In the genomic region with DNA sequence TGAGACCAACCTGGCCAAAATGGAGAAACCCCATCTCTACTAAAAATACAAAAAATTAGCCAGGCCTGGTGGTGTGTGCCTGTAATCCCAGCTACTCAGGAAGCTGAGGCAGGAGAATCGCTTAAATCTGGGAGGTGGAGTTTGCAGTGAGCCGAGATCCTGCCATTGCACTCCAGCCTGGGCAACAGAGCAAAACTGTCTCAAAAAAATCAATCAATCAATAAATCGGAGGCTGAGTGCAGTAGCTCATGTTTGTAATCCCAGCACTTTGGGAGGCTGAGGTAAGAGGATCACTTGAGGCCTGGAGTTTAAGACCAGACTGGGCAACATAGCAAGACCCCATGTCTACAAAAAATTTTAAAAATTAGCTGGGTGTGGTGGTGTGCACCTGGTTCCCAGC, we compare ENCODE assay signal across 10 cellular contexts. TPM values are rescaled to one million over a fixed set of nuclear protein-coding genes. Genes with fewer than 3 reads are reported as not detected.
DNase-seq lines count a peak whose midpoint lies in the region; ATAC-seq and TF ChIP-seq lines count a peak whose summit lies in the region.
"Not testable (repeated sequence)": the region's sequence is repeated elsewhere in the genome, so short reads cannot be mapped to it uniquely, and the experiment has no call there.
"Had no signal": no experiment of that assay in that cellular context is flagged by ENCODE, and none has a peak within 500 bp of the region (broad histone marks: within the 10 kb centered on the region; RNA-seq: fewer than 3 reads in every experiment).

No MANE protein-coding gene starts in this region.

- not testable (repeated sequence) for DNase-seq in Calu3; HFFc6; activated CD4-positive, alpha-beta T cell treated with anti-CD3 and anti-CD28 coated beads, Interleukin-2, amount 10 ng/mL, durations not matched to agents 7 days and 5 days; effector memory CD8-positive, alpha-beta T cell; natural killer cell

- not testable (repeated sequence) for TF ChIP-seq CTCF in Calu3 (IDR thresholded peaks at IDR 0.05; ENCODE audit: unreplicated experiment); HFFc6 (IDR thresholded peaks at IDR 0.05); natural killer cell (IDR thresholded peaks at IDR 0.05)

- not testable (repeated sequence) for H3K27me3 Mint-ChIP-seq in Calu3 (ENCODE audit: unreplicated experiment); activated CD4-positive, alpha-beta T cell treated with anti-CD3 and anti-CD28 coated beads, Interleukin-2, amount 10 ng/mL, durations not matched to agents 7 days and 5 days; activated naive CD4-positive, alpha-beta T cell treated with anti-CD3 and anti-CD28 coated beads, Interleukin-2, amount 50 U/mL, for 24 hours; effector memory CD8-positive, alpha-beta T cell; natural killer cell (ENCODE audit: low read depth in 2 of 2)
- H3K27me3 Mint-ChIP-seq in HFFc6 (ENCODE audit: insufficient read depth), result peaks cover 13% of the 10 kb centered on the region

- not testable (repeated sequence) for H3K4me1 Mint-ChIP-seq in Calu3 (ENCODE audit: low read depth, unreplicated experiment)
- H3K4me1 Mint-ChIP-seq in HFFc6 (ENCODE audit: low read depth) (peaks cover 42% of the 10 kb centered on the region), natural killer cell (peaks cover 10 to 15% of the 10 kb centered on the region in 2 donors)
- peaks cover 14% of the 10 kb centered on the region for H3K4me1 Mint-ChIP-seq in activated CD4-positive, alpha-beta T cell treated with anti-CD3 and anti-CD28 coated beads, Interleukin-2, amount 10 ng/mL, durations not matched to agents 7 days and 5 days
- H3K4me1 Mint-ChIP-seq in activated naive CD4-positive, alpha-beta T cell treated with anti-CD3 and anti-CD28 coated beads, Interleukin-2, amount 50 U/mL, for 24 hours, result peaks cover 27% of the 10 kb centered on the region
- H3K4me1 Mint-ChIP-seq in effector memory CD8-positive, alpha-beta T cell (ENCODE audit: low read depth in 2 of 2), result peaks cover 5 to 24% of the 10 kb centered on the region in 2 donors

- H3K9me3 Mint-ChIP-seq in Calu3 (ENCODE audit: low read depth, unreplicated experiment); HFFc6; activated CD4-positive, alpha-beta T cell treated with anti-CD3 and anti-CD28 coated beads, Interleukin-2, amount 10 ng/mL, durations not matched to agents 7 days and 5 days; activated naive CD4-positive, alpha-beta T cell treated with anti-CD3 and anti-CD28 coated beads, Interleukin-2, amount 50 U/mL, for 24 hours; effector memory CD8-positive, alpha-beta T cell; natural killer cell: not testable (repeated sequence)

- not testable (repeated sequence) for BruUV-seq in Calu3 (replicated peaks; lab: Mats Ljungman, UMichigan)

- H3K27ac Mint-ChIP-seq in Calu3 (ENCODE audit: unreplicated experiment) (peak overlapping the region; percentile 17), HFFc6 (peak overlapping the region; percentile 82), natural killer cell (peak overlapping the region; percentile 15 to 70)
- peak overlapping the region; percentile 27 for H3K27ac Mint-ChIP-seq in activated CD4-positive, alpha-beta T cell treated with anti-CD3 and anti-CD28 coated beads, Interleukin-2, amount 10 ng/mL, durations not matched to agents 7 days and 5 days
- H3K27ac Mint-ChIP-seq in activated naive CD4-positive, alpha-beta T cell treated with anti-CD3 and anti-CD28 coated beads, Interleukin-2, amount 50 U/mL, for 24 hours, result peak overlapping the region; percentile 81
- peak overlapping the region; percentile 77 to 86 for H3K27ac Mint-ChIP-seq in effector memory CD8-positive, alpha-beta T cell

- POLR2A ChIA-PET in activated CD4-positive, alpha-beta T cell treated with anti-CD3 and anti-CD28 coated beads, Interleukin-2, amount 10 ng/mL, durations not matched to agents 7 days and 5 days (lab: Charles Lee), result interaction anchor here (1.1 to 1.2 kb wide), 2 partner anchors 9 to 31 kb away, joined by 3 to 9 read pairs; partner anchors contain the start of gene RPSA

- intact Hi-C loops in Calu3 (cut with micrococcal nuclease; ENCODE audit: unreplicated experiment), result loop anchor here (10.0 kb wide), 1 partner anchor 899 kb away; no protein-coding TSS in a partner anchor
- intact Hi-C loops in natural killer cell (cut with micrococcal nuclease), result not testable (repeated sequence)

- H3K4me3 Mint-ChIP-seq in Calu3 (ENCODE audit: low read depth, unreplicated experiment); HFFc6; activated CD4-positive, alpha-beta T cell treated with anti-CD3 and anti-CD28 coated beads, Interleukin-2, amount 10 ng/mL, durations not matched to agents 7 days and 5 days; activated naive CD4-positive, alpha-beta T cell treated with anti-CD3 and anti-CD28 coated beads, Interleukin-2, amount 50 U/mL, for 24 hours; effector memory CD8-positive, alpha-beta T cell; natural killer cell: not testable (repeated sequence)

- peak; percentile 2 for ATAC-seq in SK-N-SH treated with all-trans-retinoic acid at 6 μM for 48 hours
- ATAC-seq in effector memory CD8-positive, alpha-beta T cell (replicated peaks); natural killer cell: not testable (repeated sequence)

- CTCF ChIA-PET in Calu3 (lab: Charles Lee), result interaction anchor here (1.1 kb wide), 1 partner anchor 8 kb away, joined by 3 read pairs; the partner anchor contains the start of gene RPSA
- CTCF ChIA-PET in activated CD4-positive, alpha-beta T cell treated with anti-CD3 and anti-CD28 coated beads, Interleukin-2, amount 10 ng/mL, durations not matched to agents 7 days and 5 days (lab: Charles Lee), result interaction anchor here (1.0 to 2.9 kb wide), 3 partner anchors 8 to 37 kb away, joined by 3 to 8 read pairs (median 4); partner anchors contain the start of gene RPSA

- H3K36me3 Mint-ChIP-seq in Calu3 (ENCODE audit: insufficient read depth, unreplicated experiment), result peaks cover 49% of the 10 kb centered on the region
- peaks cover 40% of the 10 kb centered on the region for H3K36me3 Mint-ChIP-seq in HFFc6 (ENCODE audit: low read depth)
- H3K36me3 Mint-ChIP-seq in activated CD4-positive, alpha-beta T cell treated with anti-CD3 and anti-CD28 coated beads, Interleukin-2, amount 10 ng/mL, durations not matched to agents 7 days and 5 days (ENCODE audit: low read depth), result peaks cover 44% of the 10 kb centered on the region
- peaks cover 20% of the 10 kb centered on the region for H3K36me3 Mint-ChIP-seq in activated naive CD4-positive, alpha-beta T cell treated with anti-CD3 and anti-CD28 coated beads, Interleukin-2, amount 50 U/mL, for 24 hours
- H3K36me3 Mint-ChIP-seq in effector memory CD8-positive, alpha-beta T cell (ENCODE audit: insufficient read depth), result peaks cover 49% of the 10 kb centered on the region
- H3K36me3 Mint-ChIP-seq in natural killer cell, result peaks cover 11% of the 10 kb centered on the region

RNA-seq across cellular contexts. Expression of gene RPSA, which starts 8.8 kb away (rescaled TPM):
- total RNA-seq in Calu3 (2022), result 751 and 904 TPM in 2 replicates
- 1,000 to 10,000 TPM; 1,595 to 1,900 (median 1,723) TPM for total RNA-seq in HFFc6 (2021; fragmentation: NEBNext Ultra II Directional; extraction: Animal tissue kit (Norgen Biotek cat#: 25700))
- total RNA-seq in activated CD4-positive, alpha-beta T cell treated with anti-CD3 and anti-CD28 coated beads, Interleukin-2, amount 10 ng/mL, durations not matched to agents 7 days and 5 days, result 1,000 to 10,000 TPM; 1,760 to 1,774 TPM
- 100 to 1,000 TPM; 737 to 921 (median 821) TPM for total RNA-seq in natural killer cell

RNA-seq across cellular contexts. Expression of gene SLC25A38, which starts 32.1 kb away (rescaled TPM):
- total RNA-seq in Calu3 (2022), result 23.6 and 24.9 TPM in 2 replicates
- total RNA-seq in HFFc6 (2021; fragmentation: NEBNext Ultra II Directional; extraction: Animal tissue kit (Norgen Biotek cat#: 25700)), result 10 to 100 TPM; 24.8 to 32.4 (median 27.9) TPM
- 10 to 100 TPM; 34.0 to 35.1 TPM for total RNA-seq in activated CD4-positive, alpha-beta T cell treated with anti-CD3 and anti-CD28 coated beads, Interleukin-2, amount 10 ng/mL, durations not matched to agents 7 days and 5 days
- 10 to 100 TPM; 40.0 to 44.7 (median 41.7) TPM for total RNA-seq in natural killer cell

RNA-seq across cellular contexts. Expression of gene MOBP, which starts 52.2 kb away (rescaled TPM):
- total RNA-seq in Calu3 (2022), result 0.57 TPM in 1 of 2 replicates, not detected in the other
- not detected for total RNA-seq in HFFc6 (2021; fragmentation: NEBNext Ultra II Directional; extraction: Animal tissue kit (Norgen Biotek cat#: 25700))
- total RNA-seq in activated CD4-positive, alpha-beta T cell treated with anti-CD3 and anti-CD28 coated beads, Interleukin-2, amount 10 ng/mL, durations not matched to agents 7 days and 5 days, result not detected
- not detected for total RNA-seq in natural killer cell
- total RNA-seq: GM23248, M059J, Peyer's patch had no signal

Comparison
In these comparisons a context has a peak if more than half of its experiments do, and no peak if none do; other contexts are left out.
1. H3K27ac Mint-ChIP-seq: peak in every context shown above with its lines; median percentile 82 in HFFc6; 82 in effector memory CD8-positive, alpha-beta T cell; 81 in activated naive CD4-positive, alpha-beta T cell treated with anti-CD3 and anti-CD28 coated beads, Interleukin-2, amount 50 U/mL, for 24 hours; 42 in natural killer cell; 27 in activated CD4-positive, alpha-beta T cell treated with anti-CD3 and anti-CD28 coated beads, Interleukin-2, amount 10 ng/mL, durations not matched to agents 7 days and 5 days; 17 in Calu3.